In the genomic region with DNA sequence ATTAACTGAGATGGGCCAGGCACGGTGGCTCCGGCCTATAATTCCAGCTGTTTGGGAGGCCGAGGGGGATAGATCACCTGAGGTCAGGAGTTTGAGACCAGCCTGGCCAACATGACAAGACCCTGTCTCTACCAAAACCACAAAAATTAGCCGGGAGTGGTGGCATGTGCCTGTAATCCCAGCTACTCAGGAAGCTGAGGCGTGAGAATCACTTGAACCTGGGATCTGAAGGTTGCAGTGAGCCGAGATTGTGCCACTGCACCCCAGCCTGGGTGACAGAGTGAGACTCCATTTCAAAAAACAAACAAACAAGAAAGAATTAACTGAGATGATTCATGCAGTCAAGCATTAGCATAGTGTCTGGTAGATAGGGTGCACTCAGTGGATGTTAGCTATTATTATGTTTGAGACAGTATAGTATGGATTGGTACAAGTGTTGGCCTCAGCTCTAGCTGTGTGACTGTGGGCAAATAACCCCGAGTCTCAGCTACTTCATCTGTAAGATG, we compare ENCODE assay signal across 1 cellular context.
TF ChIP-seq lines count a peak whose summit lies in the region.

No MANE protein-coding gene starts in this region.

TF ChIP-seq in K562, 482 proteins besides CTCF, POLR2A, EP300 and RAD21:
- TF ChIP-seq ZNF232 (CRISPR knock-in tag; IDR thresholded peaks at IDR 0.05) (0 out of 2 replicates have a peak, but pooled peaks have one; percentile 37), ZNF121 (CRISPR knock-in tag; conservative IDR thresholded peaks at IDR 0.05) (peak; percentile 29; the same call in 1 of the 2 replicates), ESRRA (IDR thresholded peaks at IDR 0.05; ENCODE audit: borderline replicate concordance, low read depth) (peak; percentile 74)
